ENCODE assay signal across 9 cellular contexts in the genomic region with DNA sequence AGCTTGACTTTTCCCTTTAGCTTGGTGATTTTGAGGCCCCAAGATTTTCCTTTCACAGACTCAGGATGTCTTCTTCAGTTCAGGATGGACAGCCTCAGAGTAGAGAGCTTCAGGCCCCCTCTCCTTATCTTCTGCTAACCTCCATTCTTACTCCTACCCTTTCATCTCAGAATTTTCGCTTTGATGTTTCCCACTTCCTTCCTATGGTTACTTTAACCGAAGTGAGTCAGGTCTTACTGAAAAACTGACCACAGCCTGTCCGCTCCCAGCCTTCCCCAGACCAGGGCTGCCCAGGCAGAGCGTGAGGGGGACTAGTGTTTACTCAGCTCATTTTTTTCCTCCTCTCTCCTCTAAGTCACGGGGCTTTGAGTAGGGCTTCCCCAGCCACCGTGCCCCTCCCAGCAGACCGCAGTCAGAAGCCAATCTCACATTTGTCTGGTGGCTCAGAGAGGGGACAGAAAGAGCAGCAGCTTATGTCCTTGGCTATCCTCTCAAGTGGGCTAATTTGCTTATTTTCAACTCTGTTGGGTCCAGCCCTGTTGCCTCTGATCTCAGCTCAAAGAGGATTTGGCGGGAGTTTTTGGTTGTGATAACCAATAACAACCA. TPM values are rescaled to one million over a fixed set of nuclear protein-coding genes. Genes with fewer than 3 reads are reported as not detected.
A peak's percentile ranks its signal among the peaks of the same experiment; 100 is the strongest.
DNase-seq lines count a peak whose midpoint lies in the region; ATAC-seq, FAIRE-seq and TF ChIP-seq lines count a peak whose summit lies in the region.
"Had no signal": no experiment of that assay in that cellular context is flagged by ENCODE, and none has a peak within 500 bp of the region (broad histone marks: within the 10 kb centered on the region; RNA-seq: fewer than 3 reads in every experiment).

No MANE protein-coding gene starts in this region.

- ATAC-seq in HG02642 (IDR thresholded peaks at IDR 0.05; ENCODE audit: poor library complexity, unreplicated experiment) (peak; percentile 54), GM19351 (IDR thresholded peaks at IDR 0.05; ENCODE audit: unreplicated experiment) (no peak)

- no peak for TF ChIP-seq CTCF in GM06990 (IDR thresholded peaks at IDR 0.05; ENCODE audit: insufficient read depth, low read length, poor library complexity, severe bottlenecking)

- H3K36me3 ChIP-seq in GM06990 (ENCODE audit: control insufficient read depth, insufficient read depth, low read length) = no peaks in the 10 kb centered on the region

- no peak overlapping the region for H3K4me3 ChIP-seq in GM06990 (replicated peaks; ENCODE audit: low read depth, low read length)
- H3K4me3 ChIP-seq: skin epidermis had no signal

- DNase-seq in GM06990 (ENCODE audit: extremely low read depth, insufficient read length) (peak; percentile 79), NOMO-1 treated with dmso at 0.1 percent for 144 hours (lab: John Stamatoyannopoulos, UW; ENCODE audit: unreplicated experiment) (peak; percentile 31), activated T-helper 1 cell treated with Interleukin-2 at 50 U/mL for 16 hours (ENCODE audit: low read depth) (peak; percentile 44), hepatic stellate cell (ENCODE audit: low spot score) (peak; percentile 69), frontal cortex (ENCODE audit: low spot score in 2 of 2) (no peak)
- DNase-seq in stimulated activated CD4-positive, alpha-beta T cell treated with anti-CD3 and anti-CD28 coated beads, Interleukin-4, amount 100 ng/mL, for 4 hours = peak; percentile 48 to 75

- no peaks in the 10 kb centered on the region for H3K27me3 ChIP-seq in GM06990 (replicated peaks; ENCODE audit: control insufficient read depth, insufficient read depth, low read length)

- FAIRE-seq in frontal cortex (lab: Jason Lieb, UNC) = no peak

RNA-seq across cellular contexts. Expression of a gene that starts 4.2 kb away (rescaled TPM):
- total RNA-seq in frontal cortex = not detected

RNA-seq across cellular contexts. Expression of a gene that starts 5.9 kb away (rescaled TPM):
- 0.41 TPM for total RNA-seq in frontal cortex

Comparison
In these comparisons a context has a peak if more than half of its experiments do, and no peak if none do; other contexts are left out.
1. DNase-seq: peak in GM06990 (single experiment), NOMO-1 treated with dmso at 0.1 percent for 144 hours (single experiment), activated T-helper 1 cell treated with Interleukin-2 at 50 U/mL for 16 hours (single experiment), hepatic stellate cell (single experiment) and stimulated activated CD4-positive, alpha-beta T cell treated with anti-CD3 and anti-CD28 coated beads, Interleukin-4, amount 100 ng/mL, for 4 hours (2 of 2); none in frontal cortex (0 of 2).